ENCODE assay signal across 9 cellular contexts in genomic region chr3:100603449-100603848, GRCh38. TPM values are rescaled to one million over a fixed set of nuclear protein-coding genes. Genes with fewer than 3 reads are reported as not detected.
A peak's percentile ranks its signal among the peaks of the same experiment; 100 is the strongest.
DNase-seq lines count a peak whose midpoint lies in the region; ATAC-seq and TF ChIP-seq lines count a peak whose summit lies in the region.
"Had no signal": no experiment of that assay in that cellular context is flagged by ENCODE, and none has a peak within 500 bp of the region (broad histone marks: within the 10 kb centered on the region; RNA-seq: fewer than 3 reads in every experiment).

No MANE protein-coding gene starts in this region.

- intact Hi-C loops in upper lobe of right lung (cut with DNase I) = no loop called here

- WGBS in hepatocyte (ENCODE audit: low lambda C conversion rate, missing lambda C conversion rate) = 49% methylated on average over 5 of the region's 5 CpGs

- H3K4me1 ChIP-seq in hepatocyte (ENCODE audit: insufficient read depth) = peaks cover 15% of the 10 kb centered on the region
- no peaks in the 10 kb centered on the region for H3K4me1 ChIP-seq in upper lobe of right lung

- H3K4me3 ChIP-seq in WERI-Rb-1 (ENCODE audit: low read depth, low read length) (no peak overlapping the region), hepatocyte (no peak overlapping the region), upper lobe of right lung (no peak overlapping the region)

- no peaks in the 10 kb centered on the region for H3K27me3 ChIP-seq in WERI-Rb-1 (ENCODE audit: insufficient read depth, low read depth, severe bottlenecking)
- no peaks in the 10 kb centered on the region for H3K27me3 ChIP-seq in hepatocyte
- no peaks in the 10 kb centered on the region for H3K27me3 ChIP-seq in upper lobe of right lung

- peak; percentile 24 for ATAC-seq in GM21381 (IDR thresholded peaks at IDR 0.05; ENCODE audit: unreplicated experiment)
- ATAC-seq in upper lobe of right lung = peak; percentile 57

- peak overlapping the region; percentile 47 for H2AFZ ChIP-seq in hepatocyte

- H4K20me1 ChIP-seq in hepatocyte (ENCODE audit: insufficient read depth, poor library complexity, severe bottlenecking) = no peaks in the 10 kb centered on the region

- peak; percentile 57 for TF ChIP-seq CTCF in WERI-Rb-1 (IDR thresholded peaks at IDR 0.05; ENCODE audit: low read depth, low read length)
- TF ChIP-seq CTCF in hepatocyte (IDR thresholded peaks at IDR 0.05; ENCODE audit: poor library complexity) = peak; percentile 44
- TF ChIP-seq CTCF in upper lobe of right lung (IDR thresholded peaks at IDR 0.05) = peak; percentile 30

- H3K27ac ChIP-seq in WERI-Rb-1 (no peak overlapping the region), hepatocyte (peak overlapping the region; percentile 76), upper lobe of right lung (no peak overlapping the region)

- H3K4me2 ChIP-seq in hepatocyte = peak overlapping the region; percentile 55

- peak; percentile 7 for DNase-seq in DMS153 (lab: John Stamatoyannopoulos, UW)
- DNase-seq in DMS153 treated with DMSO at 0.1 percent for 48 hours (lab: John Stamatoyannopoulos, UW; ENCODE audit: unreplicated experiment) = no peak
- peak; percentile 61 for DNase-seq in HT1080 (ENCODE audit: low read depth)
- DNase-seq in WERI-Rb-1 = peak; percentile 33
- peak; percentile 43 for DNase-seq in hepatocyte (ENCODE audit: low spot score)
- DNase-seq in upper lobe of right lung = no peak
- no peak for DNase-seq in activated effector memory CD4-positive, alpha-beta T cell treated with Interleukin-2 at 50 U/mL for 16 hours

- no peaks in the 10 kb centered on the region for H3K36me3 ChIP-seq in WERI-Rb-1
- no peaks in the 10 kb centered on the region for H3K36me3 ChIP-seq in hepatocyte (replicated peaks; ENCODE audit: insufficient read depth, low read depth)
- H3K36me3 ChIP-seq in upper lobe of right lung = no peaks in the 10 kb centered on the region

- peaks cover 4% of the 10 kb centered on the region for H3K9me3 ChIP-seq in WERI-Rb-1 (ENCODE audit: severe bottlenecking)
- H3K9me3 ChIP-seq in hepatocyte (ENCODE audit: low read depth) = no peaks in the 10 kb centered on the region
- H3K9me3 ChIP-seq in upper lobe of right lung = no peaks in the 10 kb centered on the region

- H3K9me2 ChIP-seq in hepatocyte (replicated peaks; ENCODE audit: insufficient read depth) = no peaks in the 10 kb centered on the region

- no peaks in the 10 kb centered on the region for H3K79me2 ChIP-seq in hepatocyte

RNA-seq across cellular contexts. Expression of gene ADGRG7, which starts 6.0 kb away (rescaled TPM):
- not detected in 2 replicates for total RNA-seq in HT1080 (2014; rRNA removed; shearing (Covaris generic))
- polyA plus RNA-seq in HT1080 (2015; cell fraction: cytosol; rRNA removed) = not detected in 2 replicates
- 0.08 TPM in 1 of 2 replicates, not detected in the other for polyA plus RNA-seq in HT1080 (2015; cell fraction: nucleus; rRNA removed)
- total RNA-seq in hepatocyte (33.3 and 34.1 TPM in 2 replicates), upper lobe of right lung (not detected)
- polyA plus RNA-seq in hepatocyte = 2.5 and 4.9 TPM in 2 replicates
- total RNA-seq: dermis microvascular lymphatic vessel endothelial cell had no signal

Comparison
In these comparisons a context has a peak if more than half of its experiments do, and no peak if none do; other contexts are left out.
1. DNase-seq: peak in DMS153 (single experiment), HT1080 (single experiment), WERI-Rb-1 (single experiment) and hepatocyte (single experiment); none in DMS153 treated with DMSO at 0.1 percent for 48 hours (single experiment), upper lobe of right lung (single experiment) and activated effector memory CD4-positive, alpha-beta T cell treated with Interleukin-2 at 50 U/mL for 16 hours (single experiment).
2. RNA of gene ADGRG7, which starts 6.0 kb away (total RNA-seq): 33.3 to 34.1 TPM in hepatocyte; not detected in HT1080 and not detected in upper lobe of right lung (single experiment); every median in the first group is over 10 times any median in the second.
3. Peak in every context shown above with its lines, with median percentiles within 50 percentile points of each other: CTCF ChIP-seq.